In genomic region chr5:8864053-8864452, GRCh38 we compare ENCODE assay signal across 9 cellular contexts.
A peak's percentile ranks its signal among the peaks of the same experiment; 100 is the strongest.
DNase-seq lines count a peak whose midpoint lies in the region; ATAC-seq and TF ChIP-seq lines count a peak whose summit lies in the region.
"Had no signal": no experiment of that assay in that cellular context is flagged by ENCODE, and none has a peak within 500 bp of the region (broad histone marks: within the 10 kb centered on the region; RNA-seq: fewer than 3 reads in every experiment).

No MANE protein-coding gene starts in this region.

- no peak overlapping the region for H3K4me3 Mint-ChIP-seq in activated naive CD4-positive, alpha-beta T cell treated with anti-CD3 and anti-CD28 coated beads, Interleukin-2, amount 10 ng/mL, durations not matched to agents 7 days and 5 days

- peak overlapping the region; percentile 9; the same call in 1 of the 2 replicates for H3K27ac ChIP-seq in DND-41 (ENCODE audit: low read length)

- CTCF ChIA-PET in activated naive CD4-positive, alpha-beta T cell treated with anti-CD3 and anti-CD28 coated beads, Interleukin-2, amount 10 ng/mL, durations not matched to agents 7 days and 5 days (lab: Charles Lee): no interaction called here

- TF ChIP-seq CTCF in DND-41 (IDR thresholded peaks at IDR 0.05; ENCODE audit: borderline replicate concordance, extremely low read depth, low read length, poor library complexity, severe bottlenecking) (peak; percentile 74), HFF-Myc (IDR thresholded peaks at IDR 0.05; ENCODE audit: low read depth, low read length, missing control alignments) (peak; percentile 71)

- no peaks in the 10 kb centered on the region for H3K36me3 Mint-ChIP-seq in activated naive CD4-positive, alpha-beta T cell treated with anti-CD3 and anti-CD28 coated beads, Interleukin-2, amount 10 ng/mL, durations not matched to agents 7 days and 5 days

- H3K36me3 ChIP-seq in DND-41 (ENCODE audit: insufficient read depth, low read length): no peaks in the 10 kb centered on the region

- no peaks in the 10 kb centered on the region for H3K79me2 ChIP-seq in DND-41 (ENCODE audit: insufficient read depth, low read length)

- peak overlapping the region; percentile 49; the same call in 1 of the 2 replicates for H2AFZ ChIP-seq in DND-41 (ENCODE audit: low read depth, low read length)

- no peaks in the 10 kb centered on the region for H3K9me3 ChIP-seq in DND-41 (ENCODE audit: insufficient read depth, low read length, severe bottlenecking)

- no peak overlapping the region for H3K4me2 ChIP-seq in DND-41 (ENCODE audit: insufficient read depth, low read length)

- H3K9ac ChIP-seq in DND-41 (ENCODE audit: low read depth, low read length): no peak overlapping the region

- peaks cover 1% of the 10 kb centered on the region for H3K9me3 Mint-ChIP-seq in activated naive CD4-positive, alpha-beta T cell treated with anti-CD3 and anti-CD28 coated beads, Interleukin-2, amount 10 ng/mL, durations not matched to agents 7 days and 5 days

- DNase-seq in DND-41 (peak; percentile 57), HFF-Myc (ENCODE audit: extremely low read depth, low read depth) (no peak), SK-N-DZ (ENCODE audit: low spot score) (peak; percentile 45), islet precursor cell (peak; percentile 74), cerebellum (ENCODE audit: low spot score) (no peak)
- no peak for DNase-seq in activated CD4-positive, alpha-beta T cell treated with anti-CD3 and anti-CD28 coated beads, Interleukin-2, amount 50 U/mL, for 1 hour
- DNase-seq in activated naive CD4-positive, alpha-beta T cell treated with anti-CD3 and anti-CD28 coated beads, Interleukin-2, amount 10 ng/mL, durations not matched to agents 7 days and 5 days: no peak
- DNase-seq: Right ventricle myocardium superior had no signal

- no peak overlapping the region for H3K27ac Mint-ChIP-seq in activated naive CD4-positive, alpha-beta T cell treated with anti-CD3 and anti-CD28 coated beads, Interleukin-2, amount 10 ng/mL, durations not matched to agents 7 days and 5 days

- H3K27me3 ChIP-seq in DND-41 (ENCODE audit: insufficient read depth, low read length, poor library complexity): no peaks in the 10 kb centered on the region

- no peaks in the 10 kb centered on the region for H4K20me1 ChIP-seq in DND-41 (ENCODE audit: insufficient read depth, low read length)

- H3K27me3 Mint-ChIP-seq in activated naive CD4-positive, alpha-beta T cell treated with anti-CD3 and anti-CD28 coated beads, Interleukin-2, amount 10 ng/mL, durations not matched to agents 7 days and 5 days: no peaks in the 10 kb centered on the region

- H3K4me1 Mint-ChIP-seq in activated naive CD4-positive, alpha-beta T cell treated with anti-CD3 and anti-CD28 coated beads, Interleukin-2, amount 10 ng/mL, durations not matched to agents 7 days and 5 days: no peaks in the 10 kb centered on the region

- H3K4me3 ChIP-seq in DND-41 (ENCODE audit: low read depth in 1 of 2, low read length in 2 of 2) (no peak overlapping the region), HFF-Myc (replicated peaks; ENCODE audit: low read depth, low read length) (no peak overlapping the region)

- peaks cover 40% of the 10 kb centered on the region for H3K4me1 ChIP-seq in DND-41 (ENCODE audit: insufficient read depth, low read length)

- peak; percentile 77 for ATAC-seq in DND-41 (ENCODE audit: insufficient read depth, low read depth)
- no peak for ATAC-seq in HG03039 (IDR thresholded peaks at IDR 0.05; ENCODE audit: unreplicated experiment)

Comparison
In these comparisons a context has a peak if more than half of its experiments do, and no peak if none do; other contexts are left out.
1. DNase-seq: peak in DND-41 (single experiment), SK-N-DZ (single experiment) and islet precursor cell (single experiment); none in HFF-Myc (single experiment), cerebellum (single experiment), activated CD4-positive, alpha-beta T cell treated with anti-CD3 and anti-CD28 coated beads, Interleukin-2, amount 50 U/mL, for 1 hour (single experiment) and activated naive CD4-positive, alpha-beta T cell treated with anti-CD3 and anti-CD28 coated beads, Interleukin-2, amount 10 ng/mL, durations not matched to agents 7 days and 5 days (single experiment).